1 cellular context compared by ENCODE assay signal in the genomic region with DNA sequence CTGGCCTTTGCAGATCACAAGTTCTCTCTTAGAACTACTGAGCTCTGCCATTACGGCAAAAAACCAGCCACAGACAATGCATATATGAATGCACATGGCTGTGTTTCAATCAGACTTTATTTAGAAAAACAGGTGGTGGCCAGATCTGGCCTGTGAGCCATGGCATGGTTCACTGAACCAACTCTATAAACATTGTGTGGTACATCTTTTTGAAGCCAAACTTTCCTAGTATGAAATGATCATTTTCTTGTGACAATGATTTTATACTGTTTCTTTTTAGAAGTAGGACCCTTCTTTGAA.
TF ChIP-seq lines count a peak whose summit lies in the region.

No MANE protein-coding gene starts in this region.

TF ChIP-seq in GM12878, 131 proteins besides CTCF, POLR2A, EP300 and RAD21 (continued from another document):
- TF ChIP-seq, protein P1, sequence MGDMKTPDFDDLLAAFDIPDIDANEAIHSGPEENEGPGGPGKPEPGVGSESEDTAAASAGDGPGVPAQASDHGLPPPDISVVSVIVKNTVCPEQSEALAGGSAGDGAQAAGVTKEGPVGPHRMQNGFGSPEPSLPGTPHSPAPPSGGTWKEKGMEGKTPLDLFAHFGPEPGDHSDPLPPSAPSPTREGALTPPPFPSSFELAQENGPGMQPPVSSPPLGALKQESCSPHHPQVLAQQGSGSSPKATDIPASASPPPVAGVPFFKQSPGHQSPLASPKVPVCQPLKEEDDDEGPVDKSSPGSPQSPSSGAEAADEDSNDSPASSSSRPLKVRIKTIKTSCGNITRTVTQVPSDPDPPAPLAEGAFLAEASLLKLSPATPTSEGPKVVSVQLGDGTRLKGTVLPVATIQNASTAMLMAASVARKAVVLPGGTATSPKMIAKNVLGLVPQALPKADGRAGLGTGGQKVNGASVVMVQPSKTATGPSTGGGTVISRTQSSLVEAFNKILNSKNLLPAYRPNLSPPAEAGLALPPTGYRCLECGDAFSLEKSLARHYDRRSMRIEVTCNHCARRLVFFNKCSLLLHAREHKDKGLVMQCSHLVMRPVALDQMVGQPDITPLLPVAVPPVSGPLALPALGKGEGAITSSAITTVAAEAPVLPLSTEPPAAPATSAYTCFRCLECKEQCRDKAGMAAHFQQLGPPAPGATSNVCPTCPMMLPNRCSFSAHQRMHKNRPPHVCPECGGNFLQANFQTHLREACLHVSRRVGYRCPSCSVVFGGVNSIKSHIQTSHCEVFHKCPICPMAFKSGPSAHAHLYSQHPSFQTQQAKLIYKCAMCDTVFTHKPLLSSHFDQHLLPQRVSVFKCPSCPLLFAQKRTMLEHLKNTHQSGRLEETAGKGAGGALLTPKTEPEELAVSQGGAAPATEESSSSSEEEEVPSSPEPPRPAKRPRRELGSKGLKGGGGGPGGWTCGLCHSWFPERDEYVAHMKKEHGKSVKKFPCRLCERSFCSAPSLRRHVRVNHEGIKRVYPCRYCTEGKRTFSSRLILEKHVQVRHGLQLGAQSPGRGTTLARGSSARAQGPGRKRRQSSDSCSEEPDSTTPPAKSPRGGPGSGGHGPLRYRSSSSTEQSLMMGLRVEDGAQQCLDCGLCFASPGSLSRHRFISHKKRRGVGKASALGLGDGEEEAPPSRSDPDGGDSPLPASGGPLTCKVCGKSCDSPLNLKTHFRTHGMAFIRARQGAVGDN (IDR thresholded peaks at IDR 0.05), result 0 out of 2 replicates have a peak, but pooled peaks have one; percentile 13
- TF ChIP-seq POU2F2 (IDR thresholded peaks at IDR 0.05; ENCODE audit: borderline replicate concordance, low read depth, low read length) (0 out of 3 replicates have a peak, but pooled peaks have one; percentile 20), CHD1 (IDR thresholded peaks at IDR 0.05; ENCODE audit: low read depth, low read length) (no peak), MYB (IDR thresholded peaks at IDR 0.05; ENCODE audit: borderline replicate concordance, low read depth, low read length) (no peak), TCF7 (IDR thresholded peaks at IDR 0.05; ENCODE audit: borderline replicate concordance) (no peak), ASH2L (IDR thresholded peaks at IDR 0.05; ENCODE audit: borderline replicate concordance, low read depth) (no peak), ATF7 (IDR thresholded peaks at IDR 0.05; ENCODE audit: low read depth) (no peak), KAT2A (conservative IDR thresholded peaks at IDR 0.05; ENCODE audit: control insufficient read depth, low read depth, low read length) (no peak), CUX1 (IDR thresholded peaks at IDR 0.05; ENCODE audit: insufficient replicate concordance, low read depth, low read length) (no peak), BCLAF1 (IDR thresholded peaks at IDR 0.05) (no peak), CHD4 (IDR thresholded peaks at IDR 0.05) (no peak), RFX5 (IDR thresholded peaks at IDR 0.05; ENCODE audit: low read depth, low read length) (no peak), BHLHE40 (IDR thresholded peaks at IDR 0.05; ENCODE audit: borderline replicate concordance in 1 of 2, low read depth in 2 of 2, low read length in 1 of 2) (no peak), NR2C1 (IDR thresholded peaks at IDR 0.05) (no peak), RUNX3 (IDR thresholded peaks at IDR 0.05; ENCODE audit: low read length) (peak; percentile 60), MYC (IDR thresholded peaks at IDR 0.05; ENCODE audit: insufficient read depth, insufficient read length, insufficient replicate concordance, low read length, severe bottlenecking) (no peak), FOXM1 (IDR thresholded peaks at IDR 0.05; ENCODE audit: low read depth, low read length) (no peak)
- TF ChIP-seq, protein P2, sequence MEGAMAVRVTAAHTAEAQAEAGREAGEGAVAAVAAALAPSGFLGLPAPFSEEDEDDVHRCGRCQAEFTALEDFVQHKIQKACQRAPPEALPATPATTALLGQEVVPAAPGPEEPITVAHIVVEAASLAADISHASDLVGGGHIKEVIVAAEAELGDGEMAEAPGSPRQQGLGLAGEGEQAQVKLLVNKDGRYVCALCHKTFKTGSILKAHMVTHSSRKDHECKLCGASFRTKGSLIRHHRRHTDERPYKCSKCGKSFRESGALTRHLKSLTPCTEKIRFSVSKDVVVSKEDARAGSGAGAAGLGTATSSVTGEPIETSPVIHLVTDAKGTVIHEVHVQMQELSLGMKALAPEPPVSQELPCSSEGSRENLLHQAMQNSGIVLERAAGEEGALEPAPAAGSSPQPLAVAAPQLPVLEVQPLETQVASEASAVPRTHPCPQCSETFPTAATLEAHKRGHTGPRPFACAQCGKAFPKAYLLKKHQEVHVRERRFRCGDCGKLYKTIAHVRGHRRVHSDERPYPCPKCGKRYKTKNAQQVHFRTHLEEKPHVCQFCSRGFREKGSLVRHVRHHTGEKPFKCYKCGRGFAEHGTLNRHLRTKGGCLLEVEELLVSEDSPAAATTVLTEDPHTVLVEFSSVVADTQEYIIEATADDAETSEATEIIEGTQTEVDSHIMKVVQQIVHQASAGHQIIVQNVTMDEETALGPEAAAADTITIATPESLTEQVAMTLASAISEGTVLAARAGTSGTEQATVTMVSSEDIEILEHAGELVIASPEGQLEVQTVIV (IDR thresholded peaks at IDR 0.05; ENCODE audit: borderline replicate concordance, partially characterized antibody), result no peak
- TF ChIP-seq, protein P3, sequence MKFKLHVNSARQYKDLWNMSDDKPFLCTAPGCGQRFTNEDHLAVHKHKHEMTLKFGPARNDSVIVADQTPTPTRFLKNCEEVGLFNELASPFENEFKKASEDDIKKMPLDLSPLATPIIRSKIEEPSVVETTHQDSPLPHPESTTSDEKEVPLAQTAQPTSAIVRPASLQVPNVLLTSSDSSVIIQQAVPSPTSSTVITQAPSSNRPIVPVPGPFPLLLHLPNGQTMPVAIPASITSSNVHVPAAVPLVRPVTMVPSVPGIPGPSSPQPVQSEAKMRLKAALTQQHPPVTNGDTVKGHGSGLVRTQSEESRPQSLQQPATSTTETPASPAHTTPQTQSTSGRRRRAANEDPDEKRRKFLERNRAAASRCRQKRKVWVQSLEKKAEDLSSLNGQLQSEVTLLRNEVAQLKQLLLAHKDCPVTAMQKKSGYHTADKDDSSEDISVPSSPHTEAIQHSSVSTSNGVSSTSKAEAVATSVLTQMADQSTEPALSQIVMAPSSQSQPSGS (IDR thresholded peaks at IDR 0.05; ENCODE audit: low read length), result no peak
